25 cellular contexts compared by ENCODE assay signal in genomic region chr11:76660533-76661305, GRCh38. TPM values are rescaled to one million over a fixed set of nuclear protein-coding genes. Genes with fewer than 3 reads are reported as not detected.
DNase-seq lines count a peak whose midpoint lies in the region; FAIRE-seq and TF ChIP-seq lines count a peak whose summit lies in the region.
"Had no signal": no experiment of that assay in that cellular context is flagged by ENCODE, and none has a peak within 500 bp of the region (broad histone marks: within the 10 kb centered on the region; RNA-seq: fewer than 3 reads in every experiment).

No MANE protein-coding gene starts in this region.

- H3K27me3 ChIP-seq in BLaER1: peaks cover 6% of the 10 kb centered on the region; the same call in 1 of the 2 replicates
- no peaks in the 10 kb centered on the region for H3K27me3 ChIP-seq in endodermal cell (ENCODE audit: control insufficient read depth, insufficient read depth, low read length, poor library complexity, severe bottlenecking)
- H3K27me3 ChIP-seq in osteoblast (ENCODE audit: insufficient read depth, low read length): no peaks in the 10 kb centered on the region
- H3K27me3 ChIP-seq: pancreas had no signal

- H3K9me3 ChIP-seq in BLaER1 (no peaks in the 10 kb centered on the region), endodermal cell (ENCODE audit: control insufficient read depth, low read length) (no peaks in the 10 kb centered on the region), osteoblast (ENCODE audit: low read depth, low read length) (no peaks in the 10 kb centered on the region)
- H3K9me3 ChIP-seq: HAP-1, pancreas had no signal

- H3K4me3 ChIP-seq in BLaER1: no peak overlapping the region
- no peak overlapping the region for H3K4me3 ChIP-seq in endodermal cell (ENCODE audit: low read length)
- no peak overlapping the region for H3K4me3 ChIP-seq in osteoblast (ENCODE audit: insufficient read depth, low read length)
- H3K4me3 ChIP-seq: HAP-1, pancreas had no signal

- peaks cover 7% of the 10 kb centered on the region for H3K27me3 Mint-ChIP-seq in endodermal cell (ENCODE audit: insufficient read depth)
- H3K27me3 Mint-ChIP-seq: activated naive CD4-positive, alpha-beta T cell treated with anti-CD3 and anti-CD28 coated beads, Interleukin-2, amount 50 U/mL, for 24 hours; CD4-positive, alpha-beta T cell had no signal

- H3K36me3 Mint-ChIP-seq in endodermal cell (ENCODE audit: low read depth): no peaks in the 10 kb centered on the region
- H3K36me3 Mint-ChIP-seq: activated naive CD4-positive, alpha-beta T cell treated with anti-CD3 and anti-CD28 coated beads, Interleukin-2, amount 50 U/mL, for 24 hours had no signal

- H4K20me1 ChIP-seq in BLaER1: peaks cover 20% of the 10 kb centered on the region; the same call in 1 of the 2 replicates
- H4K20me1 ChIP-seq in osteoblast (ENCODE audit: insufficient read depth, low read length): peaks cover 9% of the 10 kb centered on the region

- peaks cover 14% of the 10 kb centered on the region for H3K4me1 Mint-ChIP-seq in endodermal cell

- H3K9ac ChIP-seq in BLaER1: no peak overlapping the region
- H3K9ac ChIP-seq in endodermal cell (ENCODE audit: extremely low read depth, low read length, poor library complexity, severe bottlenecking): no peak overlapping the region

- H3K27ac ChIP-seq in BLaER1 (no peak overlapping the region), endodermal cell (ENCODE audit: low read depth, low read length) (no peak overlapping the region), osteoblast (ENCODE audit: low read depth, low read length) (no peak overlapping the region)
- H3K27ac ChIP-seq: pancreas had no signal

- H3K36me3 ChIP-seq in BLaER1 (peaks cover 12% of the 10 kb centered on the region; the same call in 1 of the 2 replicates), endodermal cell (ENCODE audit: control insufficient read depth, insufficient read depth, low read length) (no peaks in the 10 kb centered on the region), osteoblast (ENCODE audit: insufficient read depth, low read length) (peaks cover 50% of the 10 kb centered on the region)
- H3K36me3 ChIP-seq: HAP-1, pancreas had no signal

- no peaks in the 10 kb centered on the region for H3K9me3 Mint-ChIP-seq in endodermal cell
- H3K9me3 Mint-ChIP-seq: activated naive CD4-positive, alpha-beta T cell treated with anti-CD3 and anti-CD28 coated beads, Interleukin-2, amount 50 U/mL, for 24 hours; activated T-helper 1 cell treated with anti-CD3 and anti-CD28 coated beads, Interleukin-12 subunit alpha, Interleukin-12 subunit beta, Interleukin-2, Interleukin-4 antibody, amounts not matched to agents 30 ng/mL and 10 ng/mL and 1 ng/mL, durations not matched to agents 14 hours and 24 hours and 36 hours; CD4-positive, alpha-beta T cell had no signal

- no peak overlapping the region for H3K27ac Mint-ChIP-seq in endodermal cell
- H3K27ac Mint-ChIP-seq: activated naive CD4-positive, alpha-beta T cell treated with anti-CD3 and anti-CD28 coated beads, Interleukin-2, amount 50 U/mL, for 24 hours; activated T-helper 1 cell treated with anti-CD3 and anti-CD28 coated beads, Interleukin-12 subunit alpha, Interleukin-12 subunit beta, Interleukin-2, Interleukin-4 antibody, amounts not matched to agents 30 ng/mL and 10 ng/mL and 1 ng/mL, durations not matched to agents 14 hours and 24 hours and 36 hours; CD4-positive, alpha-beta T cell had no signal

- WGBS in endodermal cell (ENCODE audit: insufficient coverage in 1 of 2, insufficient read length in 1 of 2), 2 experiments: 91 to 94% methylated on average over 22 to 34 of the region's 34 CpGs

- no peak overlapping the region for H2AFZ ChIP-seq in osteoblast (ENCODE audit: low read length)

- TF ChIP-seq CTCF in endodermal cell (conservative IDR thresholded peaks at IDR 0.05) (no peak), osteoblast (IDR thresholded peaks at IDR 0.05; ENCODE audit: extremely low read depth, low read depth, low read length) (no peak)

- H3K79me2 ChIP-seq in osteoblast (ENCODE audit: insufficient read depth, low read length): no peaks in the 10 kb centered on the region

- FAIRE-seq in HTR-8/SVneo (lab: Jason Lieb, UNC): peak; percentile 46
- FAIRE-seq: astrocyte, pancreas had no signal

- H3K4me3 Mint-ChIP-seq in endodermal cell: no peak overlapping the region
- H3K4me3 Mint-ChIP-seq: activated naive CD4-positive, alpha-beta T cell treated with anti-CD3 and anti-CD28 coated beads, Interleukin-2, amount 50 U/mL, for 24 hours; activated T-helper 1 cell treated with anti-CD3 and anti-CD28 coated beads, Interleukin-12 subunit alpha, Interleukin-12 subunit beta, Interleukin-2, Interleukin-4 antibody, amounts not matched to agents 30 ng/mL and 10 ng/mL and 1 ng/mL, durations not matched to agents 14 hours and 24 hours and 36 hours; CD4-positive, alpha-beta T cell had no signal

- DNase-seq in HTR-8/SVneo (ENCODE audit: insufficient read length, low spot score): no peak
- DNase-seq in endodermal cell: peak; percentile 47
- peak; percentile 66 for DNase-seq in osteoblast (ENCODE audit: insufficient read length, low spot score, missing footprints)
- no peak for DNase-seq in GDM1 (lab: John Stamatoyannopoulos, UW)
- no peak for DNase-seq in SKM-1 treated with dmso at 0.1 percent for 144 hours (lab: John Stamatoyannopoulos, UW; ENCODE audit: unreplicated experiment)
- DNase-seq in midbrain (lab: John Stamatoyannopoulos, UW): no peak
- no peak for DNase-seq in NCI-H524 treated with DMSO at 0.1 percent for 48 hours (lab: John Stamatoyannopoulos, UW)
- DNase-seq: activated CD4-positive, alpha-beta T cell treated with anti-CD3 and anti-CD28 coated beads for 4 hours; CD4-positive, alpha-beta T cell; cerebellar nuclear complex; DMS153; effector CD4-positive, alpha-beta T cell; erythroblast; foreskin melanocyte; GF-D8; hypothalamus; KBM-7; NCI-H1436 treated with DMSO at 0.1 percent for 48 hours; NCI-H526 had no signal

- H3K4me1 ChIP-seq in BLaER1 (peaks cover 89% of the 10 kb centered on the region), endodermal cell (ENCODE audit: control insufficient read depth, insufficient read depth, low read length) (peaks cover under 1% of the 10 kb centered on the region), osteoblast (ENCODE audit: insufficient read depth, low read length) (no peaks in the 10 kb centered on the region)
- H3K4me1 ChIP-seq: HAP-1, pancreas had no signal

- H3K4me2 ChIP-seq in BLaER1 (peak overlapping the region; percentile 33), osteoblast (ENCODE audit: insufficient read depth, low read length) (no peak overlapping the region)

RNA-seq across cellular contexts. Expression of gene LRRC32, which starts 9.8 kb away (rescaled TPM):
- total RNA-seq in endodermal cell: 1 to 10 TPM; 1.3 to 1.6 TPM
- polyA plus RNA-seq in endodermal cell (2013, experiment 1 of 2): 2.0 TPM
- polyA plus RNA-seq in endodermal cell (2013, experiment 2 of 2): 2.2 TPM
- total RNA-seq in osteoblast: 37.6 and 41.3 TPM in 2 replicates

Comparison
In these comparisons a context has a peak if more than half of its experiments do, and no peak if none do; other contexts are left out.
1. DNase-seq: peak in endodermal cell (single experiment) and osteoblast (single experiment); none in HTR-8/SVneo (single experiment), GDM1 (single experiment), SKM-1 treated with dmso at 0.1 percent for 144 hours (single experiment), midbrain (single experiment) and NCI-H524 treated with DMSO at 0.1 percent for 48 hours (single experiment).
2. RNA of gene LRRC32, which starts 9.8 kb away (total RNA-seq): 37.6 to 41.3 TPM in osteoblast; 1.3 to 1.6 TPM in endodermal cell; every median in the first group is over 10 times any median in the second.